10 cellular contexts compared by ENCODE assay signal in genomic region chr4:71026086-71026485, GRCh38. TPM values are rescaled to one million over a fixed set of nuclear protein-coding genes. Genes with fewer than 3 reads are reported as not detected.
DNase-seq lines count a peak whose midpoint lies in the region; ATAC-seq and TF ChIP-seq lines count a peak whose summit lies in the region.
"Had no signal": no experiment of that assay in that cellular context is flagged by ENCODE, and none has a peak within 500 bp of the region (broad histone marks: within the 10 kb centered on the region; RNA-seq: fewer than 3 reads in every experiment).

No MANE protein-coding gene starts in this region.

- peak overlapping the region; percentile 28 for H3K4me2 ChIP-seq in osteoblast (ENCODE audit: insufficient read depth, low read length)

- H3K9me3 ChIP-seq in osteoblast (ENCODE audit: low read depth, low read length) (no peaks in the 10 kb centered on the region), Peyer's patch (no peaks in the 10 kb centered on the region)

- ATAC-seq in HG02678 (IDR thresholded peaks at IDR 0.05; ENCODE audit: unreplicated experiment) = no peak

- no peak for TF ChIP-seq CTCF in epithelial cell of esophagus (IDR thresholded peaks at IDR 0.05; ENCODE audit: insufficient read depth, low read depth, low read length, missing control alignments)
- TF ChIP-seq CTCF in osteoblast (IDR thresholded peaks at IDR 0.05; ENCODE audit: extremely low read depth, low read depth, low read length) = no peak
- TF ChIP-seq CTCF in Peyer's patch (IDR thresholded peaks at IDR 0.05) = no peak

- H3K4me1 ChIP-seq in osteoblast (ENCODE audit: insufficient read depth, low read length) = peaks cover 15% of the 10 kb centered on the region
- H3K4me1 ChIP-seq in Peyer's patch = peaks cover 0 to 5% (median 0%) of the 10 kb centered on the region in 4 donors

- TF ChIP-seq POLR2A in Peyer's patch (IDR thresholded peaks at IDR 0.05) = no peak

- H3K36me3 ChIP-seq in osteoblast (ENCODE audit: insufficient read depth, low read length) (peaks cover 5% of the 10 kb centered on the region), Peyer's patch (peaks cover 0 to 3% (median 0%) of the 10 kb centered on the region in 3 donors)

- H3K27ac ChIP-seq in osteoblast (ENCODE audit: low read depth, low read length) = peak overlapping the region; percentile 55
- H3K27ac ChIP-seq in Peyer's patch = no peak overlapping the region

- no peaks in the 10 kb centered on the region for H4K20me1 ChIP-seq in osteoblast (ENCODE audit: insufficient read depth, low read length)

- H2AFZ ChIP-seq in osteoblast (ENCODE audit: low read length) = no peak overlapping the region

- H3K79me2 ChIP-seq in osteoblast (ENCODE audit: insufficient read depth, low read length) = peaks cover 8% of the 10 kb centered on the region

- DNase-seq in GM03348 (ENCODE audit: low spot score) (peak; percentile 42), NCI-H226 (peak; percentile 52), epithelial cell of esophagus (ENCODE audit: low read depth) (peak; percentile 77), osteoblast (ENCODE audit: insufficient read length, low spot score, missing footprints) (peak; percentile 89), Peyer's patch (no peak), NOMO-1 treated with DMSO at 0.1 percent for 48 hours (lab: John Stamatoyannopoulos, UW; ENCODE audit: unreplicated experiment) (no peak), NCI-H1048 (lab: John Stamatoyannopoulos, UW) (no peak)
- DNase-seq: activated CD4-positive, alpha-beta T cell treated with anti-CD3 and anti-CD28 coated beads, Interleukin-2, amount 50 U/mL, for 1 hour; KBM-7 had no signal

- H3K27me3 ChIP-seq in osteoblast (ENCODE audit: insufficient read depth, low read length) (no peaks in the 10 kb centered on the region), Peyer's patch (no peaks in the 10 kb centered on the region)

- no peak overlapping the region for H3K4me3 ChIP-seq in epithelial cell of esophagus (ENCODE audit: low read length)
- H3K4me3 ChIP-seq in osteoblast (ENCODE audit: insufficient read depth, low read length) = no peak overlapping the region
- H3K4me3 ChIP-seq in Peyer's patch = no peak overlapping the region

RNA-seq across cellular contexts. Expression of gene DCK, which starts 32.6 kb away (rescaled TPM):
- 13.8 and 16.5 TPM in 2 replicates for total RNA-seq in osteoblast
- total RNA-seq in Peyer's patch = 10 to 100 TPM in 2 of 4 donors, 1 to 10 TPM in 2; 7.2 to 28.9 (median 9.5) TPM

Comparison
In these comparisons a context has a peak if more than half of its experiments do, and no peak if none do; other contexts are left out.
1. DNase-seq: peak in GM03348 (single experiment), NCI-H226 (single experiment), epithelial cell of esophagus (single experiment) and osteoblast (single experiment); none in Peyer's patch (0 of 3), NOMO-1 treated with DMSO at 0.1 percent for 48 hours (single experiment) and NCI-H1048 (single experiment).